1 cellular context compared by ENCODE assay signal in genomic region chr5:158139161-158139560, GRCh38.
TF ChIP-seq lines count a peak whose summit lies in the region.

No MANE protein-coding gene starts in this region.

TF ChIP-seq in GM23338, 12 proteins besides CTCF, POLR2A, EP300 and RAD21 (continued from another document):
- TF ChIP-seq ZNF462 (CRISPR knock-in tag; IDR thresholded peaks at IDR 0.05) = no peak
- no peak for TF ChIP-seq REST (IDR thresholded peaks at IDR 0.05; ENCODE audit: unreplicated experiment)
- TF ChIP-seq POLR2AphosphoS5 (IDR thresholded peaks at IDR 0.05; ENCODE audit: low read depth) = no peak
- TF ChIP-seq CREB1 (CRISPR knock-in tag; IDR thresholded peaks at IDR 0.05; ENCODE audit: low read depth) = no peak
